Comparison of ENCODE assay signal across 8 cellular contexts in the genomic region with DNA sequence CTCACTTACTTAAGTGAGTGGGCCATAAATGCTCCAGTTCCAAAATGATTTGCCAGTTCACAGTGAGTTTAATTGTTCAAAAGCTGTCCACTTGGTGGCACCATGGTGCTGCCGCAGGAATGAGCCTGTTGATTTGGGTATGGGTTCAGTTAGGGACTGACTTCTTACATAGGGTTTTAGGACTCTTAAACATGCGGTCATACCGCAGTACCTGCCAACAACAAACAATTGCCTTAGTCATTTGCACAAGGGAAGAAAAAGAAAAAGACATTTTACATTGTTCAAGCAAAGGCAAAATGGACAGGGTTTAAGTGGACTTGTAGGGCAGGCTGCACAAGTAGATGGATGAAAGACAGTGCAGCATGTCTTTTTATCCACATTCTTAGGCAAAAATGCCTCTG.
DNase-seq lines count a peak whose midpoint lies in the region; ATAC-seq and TF ChIP-seq lines count a peak whose summit lies in the region.

No MANE protein-coding gene starts in this region.

- peak; percentile 26 for TF ChIP-seq CTCF in colonic mucosa (IDR thresholded peaks at IDR 0.05)
- TF ChIP-seq CTCF in left lung (IDR thresholded peaks at IDR 0.05) = peak; percentile 30 to 44

- DNase-seq in stimulated activated CD4-positive, alpha-beta T cell treated with anti-CD3 and anti-CD28 coated beads, Interleukin-12 subunit alpha, Interleukin-12 subunit beta, amount 100 ng/mL, for 4 hours = peak; percentile 11
- no peak for DNase-seq in stimulated activated CD4-positive, alpha-beta T cell treated with anti-CD3 and anti-CD28 coated beads, Interleukin-4, amount 100 ng/mL, for 1 hour
- DNase-seq in NCI-H1105 treated with DMSO at 0.1 percent for 48 hours (lab: John Stamatoyannopoulos, UW) (peak; percentile 77), T-helper 17 cell (no peak), colonic mucosa (peak; percentile 41), left lung (no peak)
- peak; percentile 35 for DNase-seq in stimulated activated naive CD8-positive, alpha-beta T cell treated with anti-CD3 and anti-CD28 coated beads, Interleukin-15, Interleukin-2, amounts not matched to agents 100 U/mL and 50 U/mL, for 24 hours

- no peak overlapping the region for H3K27ac Mint-ChIP-seq in T-helper 17 cell

- H3K36me3 ChIP-seq in colonic mucosa (no peaks in the 10 kb centered on the region), left lung (no peaks in the 10 kb centered on the region)

- peaks cover 30% of the 10 kb centered on the region for H3K27me3 Mint-ChIP-seq in T-helper 17 cell

- H3K27me3 ChIP-seq in colonic mucosa (no peaks in the 10 kb centered on the region), left lung (no peaks in the 10 kb centered on the region)

- H3K27ac ChIP-seq in colonic mucosa (no peak overlapping the region), left lung (no peak overlapping the region)

- H3K4me1 ChIP-seq in colonic mucosa = no peaks in the 10 kb centered on the region
- H3K4me1 ChIP-seq in left lung = no peaks in the 10 kb centered on the region

- H3K36me3 Mint-ChIP-seq in T-helper 17 cell (ENCODE audit: low read depth) = peaks cover 3% of the 10 kb centered on the region

- H3K4me1 Mint-ChIP-seq in T-helper 17 cell = no peaks in the 10 kb centered on the region

- intact Hi-C loops in colonic mucosa (cut with DNase I) (no loop called here), left lung (cut with DNase I) (no loop called here)

- peak; percentile 84 for ATAC-seq in HG02642 (IDR thresholded peaks at IDR 0.05; ENCODE audit: poor library complexity, unreplicated experiment)
- peak; percentile 51 for ATAC-seq in T-helper 17 cell
- ATAC-seq in left lung = peak; percentile 93
- ATAC-seq in stimulated activated naive CD8-positive, alpha-beta T cell treated with anti-CD3 and anti-CD28 coated beads, Interleukin-15, Interleukin-2, amounts not matched to agents 100 U/mL and 50 U/mL, for 24 hours = peak; percentile 52

- H3K9ac ChIP-seq in colonic mucosa (ENCODE audit: low read depth in 2 of 2, low read length in 2 of 2) = no peak overlapping the region

- H3K4me3 Mint-ChIP-seq in T-helper 17 cell = no peak overlapping the region

- H3K4me3 ChIP-seq in colonic mucosa = no peak overlapping the region
- no peak overlapping the region for H3K4me3 ChIP-seq in left lung

- no peaks in the 10 kb centered on the region for H3K9me3 ChIP-seq in T-helper 17 cell (ENCODE audit: control insufficient read depth, low read length, poor library complexity, severe bottlenecking)
- no peaks in the 10 kb centered on the region for H3K9me3 ChIP-seq in colonic mucosa
- no peaks in the 10 kb centered on the region for H3K9me3 ChIP-seq in left lung

Comparison
In these comparisons a context has a peak if more than half of its experiments do, and no peak if none do; other contexts are left out.
1. DNase-seq: peak in stimulated activated CD4-positive, alpha-beta T cell treated with anti-CD3 and anti-CD28 coated beads, Interleukin-12 subunit alpha, Interleukin-12 subunit beta, amount 100 ng/mL, for 4 hours (single experiment), NCI-H1105 treated with DMSO at 0.1 percent for 48 hours (single experiment), colonic mucosa (single experiment) and stimulated activated naive CD8-positive, alpha-beta T cell treated with anti-CD3 and anti-CD28 coated beads, Interleukin-15, Interleukin-2, amounts not matched to agents 100 U/mL and 50 U/mL, for 24 hours (single experiment); none in stimulated activated CD4-positive, alpha-beta T cell treated with anti-CD3 and anti-CD28 coated beads, Interleukin-4, amount 100 ng/mL, for 1 hour (single experiment), T-helper 17 cell (0 of 3) and left lung (0 of 2).
2. Peak in every context shown above with its lines, with median percentiles within 50 percentile points of each other: ATAC-seq.